ENCODE assay signal across 16 cellular contexts in the genomic region with DNA sequence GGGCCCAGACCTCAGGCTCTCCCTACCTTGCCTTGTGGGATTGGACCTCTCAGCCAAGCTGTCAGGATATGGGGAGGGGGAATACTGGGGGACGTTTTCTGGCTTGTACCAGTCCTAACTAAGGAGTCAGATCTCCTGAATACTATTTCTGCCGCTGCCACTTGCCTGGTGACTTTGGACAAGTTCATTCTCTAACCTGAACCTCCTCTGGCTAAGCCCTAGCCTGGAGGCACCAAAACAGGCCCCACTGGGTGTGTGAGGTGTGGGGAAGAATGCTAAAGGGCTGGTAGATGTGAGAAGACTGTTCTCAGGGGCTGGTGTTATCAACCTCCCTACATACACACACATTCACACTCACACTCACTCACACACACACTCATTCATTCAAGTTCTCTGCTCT. TPM values are rescaled to one million over a fixed set of nuclear protein-coding genes. Genes with fewer than 3 reads are reported as not detected.
DNase-seq lines count a peak whose midpoint lies in the region; ATAC-seq and TF ChIP-seq lines count a peak whose summit lies in the region.
"Had no signal": no experiment of that assay in that cellular context is flagged by ENCODE, and none has a peak within 500 bp of the region (broad histone marks: within the 10 kb centered on the region; RNA-seq: fewer than 3 reads in every experiment).

No MANE protein-coding gene starts in this region.

- peak; percentile 24 for ATAC-seq in WTC11
- ATAC-seq in HG03095 (IDR thresholded peaks at IDR 0.05; ENCODE audit: unreplicated experiment) = no peak
- ATAC-seq: CD8-positive, alpha-beta T cell; K562 had no signal

- peaks cover 64% of the 10 kb centered on the region for H3K27me3 ChIP-seq in HUES48 (ENCODE audit: control insufficient read depth, insufficient read depth, low read length)
- peaks cover 71% of the 10 kb centered on the region for H3K27me3 ChIP-seq in iPS-15b (ENCODE audit: control insufficient read depth, insufficient read depth, low read length)

- H3K4me1 ChIP-seq in HUES48 (ENCODE audit: control insufficient read depth, insufficient read depth, low read length) (peaks cover 7% of the 10 kb centered on the region; the same call in 1 of the 2 replicates), iPS-15b (ENCODE audit: control insufficient read depth, insufficient read depth, low read length) (peaks cover 7% of the 10 kb centered on the region)
- H3K4me1 ChIP-seq: A549 had no signal

- no peak for DNase-seq in WTC11 (ENCODE audit: low spot score)
- no peak for DNase-seq in nephron progenitor cell
- no peak for DNase-seq in activated CD8-positive, alpha-beta memory T cell treated with anti-CD3 and anti-CD28 coated beads, Interleukin-2, amount 50 U/mL, for 4 hours
- DNase-seq in activated CD4-positive, alpha-beta T cell treated with anti-CD3 and anti-CD28 coated beads, Interleukin-2, amount 50 U/mL, for 1 hour = no peak
- DNase-seq in activated CD8-positive, alpha-beta memory T cell treated with anti-CD3 and anti-CD28 coated beads for 24 hours = no peak
- DNase-seq: Caco-2; CD8-positive, alpha-beta T cell; DND-41; GM23248; H9 had no signal

- no peaks in the 10 kb centered on the region for H3K9me3 ChIP-seq in HUES48 (ENCODE audit: control insufficient read depth, insufficient read depth, low read length)
- no peaks in the 10 kb centered on the region for H3K9me3 ChIP-seq in iPS-15b (ENCODE audit: control insufficient read depth, insufficient read depth, low read length)
- H3K9me3 ChIP-seq: A549, Caco-2 had no signal

- H3K36me3 Mint-ChIP-seq in WTC11 (no peaks in the 10 kb centered on the region), nephron progenitor cell (ENCODE audit: low read depth) (no peaks in the 10 kb centered on the region)
- H3K36me3 Mint-ChIP-seq: CD14-positive monocyte; CD8-positive, alpha-beta T cell had no signal

- H3K36me3 ChIP-seq in HUES48 (ENCODE audit: control insufficient read depth, insufficient read depth, low read length) (no peaks in the 10 kb centered on the region), iPS-15b (ENCODE audit: control insufficient read depth, insufficient read depth, low read length) (no peaks in the 10 kb centered on the region)

- no peak overlapping the region for H3K27ac ChIP-seq in HUES48 (ENCODE audit: low read depth, low read length)
- H3K27ac ChIP-seq: A549, GM23248 had no signal

- H3K27ac Mint-ChIP-seq in WTC11 (no peak overlapping the region), nephron progenitor cell (no peak overlapping the region)
- H3K27ac Mint-ChIP-seq: CD8-positive, alpha-beta T cell had no signal

- TF ChIP-seq CTCF in WTC11 (IDR thresholded peaks at IDR 0.05) (no peak), nephron progenitor cell (IDR thresholded peaks at IDR 0.05) (no peak)

- POLR2A ChIA-PET in WTC11 (lab: Charles Lee) = interaction anchor here (0.6 kb wide), 1 partner anchor 30 kb away, joined by 3 read pairs; no protein-coding TSS in a partner anchor

- H3K27me3 Mint-ChIP-seq in WTC11 (ENCODE audit: low read depth) (peaks cover 72% of the 10 kb centered on the region), nephron progenitor cell (ENCODE audit: low read depth, poor library complexity) (peaks cover 65% of the 10 kb centered on the region)

- CTCF ChIA-PET in WTC11 (lab: Charles Lee) = interaction anchor here (0.9 to 2.6 kb wide), 5 partner anchors 15 to 66 kb away, joined by 3 to 19 read pairs (median 7); partner anchors contain the start of gene CDX1

- H3K9ac ChIP-seq in HUES48 (ENCODE audit: low read depth, low read length) (no peak overlapping the region), iPS-15b (ENCODE audit: low read depth, low read length) (no peak overlapping the region)
- H3K9ac ChIP-seq: GM23248 had no signal

- H3K9me3 Mint-ChIP-seq in WTC11 (no peaks in the 10 kb centered on the region), nephron progenitor cell (no peaks in the 10 kb centered on the region)
- H3K9me3 Mint-ChIP-seq: CD8-positive, alpha-beta T cell; H9 had no signal

- H3K4me3 ChIP-seq in HUES48 (ENCODE audit: low read depth, low read length) (0 out of 2 replicates have a peak overlapping the region, but pooled peaks have one; percentile 56), iPS-15b (ENCODE audit: low read depth, low read length) (peak overlapping the region; percentile 54)
- H3K4me3 ChIP-seq: A549, GM23248, K562 had no signal

- peaks cover 13% of the 10 kb centered on the region for H3K4me1 Mint-ChIP-seq in WTC11
- H3K4me1 Mint-ChIP-seq in nephron progenitor cell = peaks cover 63% of the 10 kb centered on the region

- H3K4me3 Mint-ChIP-seq in WTC11 (peak overlapping the region; percentile 51), nephron progenitor cell (peak overlapping the region; percentile 25)
- H3K4me3 Mint-ChIP-seq: CD8-positive, alpha-beta T cell had no signal

TF ChIP-seq in WTC11, 78 proteins besides CTCF, POLR2A, EP300 and RAD21 (continues in another document):
- TF ChIP-seq ZNF232 (CRISPR knock-in tag; IDR thresholded peaks at IDR 0.05) = no peak
- TF ChIP-seq, protein P1, sequence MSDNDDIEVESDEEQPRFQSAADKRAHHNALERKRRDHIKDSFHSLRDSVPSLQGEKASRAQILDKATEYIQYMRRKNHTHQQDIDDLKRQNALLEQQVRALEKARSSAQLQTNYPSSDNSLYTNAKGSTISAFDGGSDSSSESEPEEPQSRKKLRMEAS (CRISPR knock-in tag; IDR thresholded peaks at IDR 0.05) = no peak
- no peak for TF ChIP-seq EMX1 (CRISPR knock-in tag; IDR thresholded peaks at IDR 0.05)
- TF ChIP-seq NR2C2 (CRISPR knock-in tag; IDR thresholded peaks at IDR 0.05) = no peak
- TF ChIP-seq ZNF671 (CRISPR knock-in tag; IDR thresholded peaks at IDR 0.05) = no peak
- no peak for TF ChIP-seq HMGA2 (CRISPR knock-in tag; IDR thresholded peaks at IDR 0.05)
- TF ChIP-seq, protein P2, sequence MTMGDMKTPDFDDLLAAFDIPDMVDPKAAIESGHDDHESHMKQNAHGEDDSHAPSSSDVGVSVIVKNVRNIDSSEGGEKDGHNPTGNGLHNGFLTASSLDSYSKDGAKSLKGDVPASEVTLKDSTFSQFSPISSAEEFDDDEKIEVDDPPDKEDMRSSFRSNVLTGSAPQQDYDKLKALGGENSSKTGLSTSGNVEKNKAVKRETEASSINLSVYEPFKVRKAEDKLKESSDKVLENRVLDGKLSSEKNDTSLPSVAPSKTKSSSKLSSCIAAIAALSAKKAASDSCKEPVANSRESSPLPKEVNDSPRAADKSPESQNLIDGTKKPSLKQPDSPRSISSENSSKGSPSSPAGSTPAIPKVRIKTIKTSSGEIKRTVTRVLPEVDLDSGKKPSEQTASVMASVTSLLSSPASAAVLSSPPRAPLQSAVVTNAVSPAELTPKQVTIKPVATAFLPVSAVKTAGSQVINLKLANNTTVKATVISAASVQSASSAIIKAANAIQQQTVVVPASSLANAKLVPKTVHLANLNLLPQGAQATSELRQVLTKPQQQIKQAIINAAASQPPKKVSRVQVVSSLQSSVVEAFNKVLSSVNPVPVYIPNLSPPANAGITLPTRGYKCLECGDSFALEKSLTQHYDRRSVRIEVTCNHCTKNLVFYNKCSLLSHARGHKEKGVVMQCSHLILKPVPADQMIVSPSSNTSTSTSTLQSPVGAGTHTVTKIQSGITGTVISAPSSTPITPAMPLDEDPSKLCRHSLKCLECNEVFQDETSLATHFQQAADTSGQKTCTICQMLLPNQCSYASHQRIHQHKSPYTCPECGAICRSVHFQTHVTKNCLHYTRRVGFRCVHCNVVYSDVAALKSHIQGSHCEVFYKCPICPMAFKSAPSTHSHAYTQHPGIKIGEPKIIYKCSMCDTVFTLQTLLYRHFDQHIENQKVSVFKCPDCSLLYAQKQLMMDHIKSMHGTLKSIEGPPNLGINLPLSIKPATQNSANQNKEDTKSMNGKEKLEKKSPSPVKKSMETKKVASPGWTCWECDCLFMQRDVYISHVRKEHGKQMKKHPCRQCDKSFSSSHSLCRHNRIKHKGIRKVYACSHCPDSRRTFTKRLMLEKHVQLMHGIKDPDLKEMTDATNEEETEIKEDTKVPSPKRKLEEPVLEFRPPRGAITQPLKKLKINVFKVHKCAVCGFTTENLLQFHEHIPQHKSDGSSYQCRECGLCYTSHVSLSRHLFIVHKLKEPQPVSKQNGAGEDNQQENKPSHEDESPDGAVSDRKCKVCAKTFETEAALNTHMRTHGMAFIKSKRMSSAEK (CRISPR knock-in tag; IDR thresholded peaks at IDR 0.05; ENCODE audit: borderline replicate concordance) = no peak
- TF ChIP-seq MLX (CRISPR knock-in tag; IDR thresholded peaks at IDR 0.05) = no peak
- TF ChIP-seq, protein P3, sequence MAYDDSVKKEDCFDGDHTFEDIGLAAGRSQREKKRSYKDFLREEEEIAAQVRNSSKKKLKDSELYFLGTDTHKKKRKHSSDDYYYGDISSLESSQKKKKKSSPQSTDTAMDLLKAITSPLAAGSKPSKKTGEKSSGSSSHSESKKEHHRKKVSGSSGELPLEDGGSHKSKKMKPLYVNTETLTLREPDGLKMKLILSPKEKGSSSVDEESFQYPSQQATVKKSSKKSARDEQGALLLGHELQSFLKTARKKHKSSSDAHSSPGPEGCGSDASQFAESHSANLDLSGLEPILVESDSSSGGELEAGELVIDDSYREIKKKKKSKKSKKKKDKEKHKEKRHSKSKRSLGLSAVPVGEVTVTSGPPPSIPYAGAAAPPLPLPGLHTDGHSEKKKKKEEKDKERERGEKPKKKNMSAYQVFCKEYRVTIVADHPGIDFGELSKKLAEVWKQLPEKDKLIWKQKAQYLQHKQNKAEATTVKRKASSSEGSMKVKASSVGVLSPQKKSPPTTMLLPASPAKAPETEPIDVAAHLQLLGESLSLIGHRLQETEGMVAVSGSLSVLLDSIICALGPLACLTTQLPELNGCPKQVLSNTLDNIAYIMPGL (CRISPR knock-in tag; IDR thresholded peaks at IDR 0.05) = no peak
- no peak for TF ChIP-seq ATF1 (CRISPR knock-in tag; IDR thresholded peaks at IDR 0.05)

RNA-seq across cellular contexts. Expression of gene SLC6A7, which starts 1.1 kb away (rescaled TPM):
- total RNA-seq in WTC11 (2021) = 0.04 TPM in 1 of 3 replicates, not detected in the others
- total RNA-seq: Caco-2; CD8-positive, alpha-beta T cell; GM23248; H9; K562 had no signal

RNA-seq across cellular contexts. Expression of gene CDX1, which starts 24.4 kb away (rescaled TPM):
- 0.09 to 0.14 TPM (median 0.13 TPM) in 3 replicates for total RNA-seq in WTC11 (2021)
- total RNA-seq: CD8-positive, alpha-beta T cell; GM23248 had no signal

RNA-seq across cellular contexts. Expression of gene PDGFRB, which starts 35.3 kb away (rescaled TPM):
- 5.0 to 7.9 TPM (median 5.1 TPM) in 3 replicates for total RNA-seq in WTC11 (2021)
